ENCODE assay signal across 14 cellular contexts in genomic region chr6:100592929-100593328, GRCh38.
A peak's percentile ranks its signal among the peaks of the same experiment; 100 is the strongest.
DNase-seq lines count a peak whose midpoint lies in the region; ATAC-seq and TF ChIP-seq lines count a peak whose summit lies in the region.
"Had no signal": no experiment of that assay in that cellular context is flagged by ENCODE, and none has a peak within 500 bp of the region (broad histone marks: within the 10 kb centered on the region; RNA-seq: fewer than 3 reads in every experiment).

No MANE protein-coding gene starts in this region.

- no peak for ATAC-seq in GM19328 (IDR thresholded peaks at IDR 0.05; ENCODE audit: unreplicated experiment)

- peak overlapping the region; percentile 35 for H3K27ac ChIP-seq in 22Rv1
- H3K27ac ChIP-seq: cardiac muscle cell, ovary, spleen had no signal

- no peak for TF ChIP-seq CTCF in 22Rv1 (IDR thresholded peaks at IDR 0.05)

- DNase-seq in LHCN-M2 (ENCODE audit: low read depth) (peak; percentile 11), NCI-H2107 (lab: John Stamatoyannopoulos, UW) (peak; percentile 86), SHP77 treated with DMSO at 0.1 percent for 48 hours (lab: John Stamatoyannopoulos, UW) (peak; percentile 84), HPDE6-E6E7 (ENCODE audit: extremely low spot score) (no peak), DMS114 treated with DMSO at 0.1 percent for 48 hours (lab: John Stamatoyannopoulos, UW; ENCODE audit: unreplicated experiment) (no peak)
- no peak for DNase-seq in effector CD8-positive, alpha-beta T cell (lab: John Stamatoyannopoulos, UW)
- DNase-seq: islet precursor cell, NCI-H524 treated with DMSO at 0.1 percent for 48 hours, ovary, SIG-M5, spleen had no signal

Comparison
In these comparisons a context has a peak if more than half of its experiments do, and no peak if none do; other contexts are left out.
1. DNase-seq: peak in LHCN-M2 (single experiment), NCI-H2107 (single experiment) and SHP77 treated with DMSO at 0.1 percent for 48 hours (single experiment); none in HPDE6-E6E7 (single experiment), effector CD8-positive, alpha-beta T cell (single experiment) and DMS114 treated with DMSO at 0.1 percent for 48 hours (single experiment).